In the genomic region with DNA sequence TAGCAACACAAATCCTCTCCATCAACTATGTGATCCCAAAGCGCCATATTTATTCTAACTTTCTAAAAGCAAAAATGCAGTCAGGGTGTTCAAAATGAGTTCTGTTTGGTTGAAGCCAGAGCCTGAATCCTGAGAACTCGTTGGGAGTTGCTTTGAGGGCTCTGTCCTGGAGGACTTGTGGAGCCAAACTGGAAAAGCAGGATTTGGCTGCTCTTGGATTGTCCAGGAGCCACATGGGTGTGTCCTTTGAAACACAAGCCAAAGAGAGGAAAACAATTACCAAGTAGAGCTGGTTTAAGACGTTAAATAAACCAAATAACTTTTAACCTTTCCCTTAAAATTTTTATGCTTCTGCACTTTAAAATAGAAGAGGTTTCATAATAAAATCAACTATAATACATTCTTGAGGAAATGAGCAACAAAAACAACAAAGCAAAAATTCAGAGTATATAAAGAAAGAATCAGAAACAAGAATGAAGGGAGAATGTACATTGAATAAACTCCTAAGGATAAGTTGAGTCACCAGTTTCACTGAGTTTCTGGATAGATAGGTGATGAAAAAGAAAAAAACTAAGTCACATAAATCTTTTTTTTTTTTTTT, we compare ENCODE assay signal across 14 cellular contexts. TPM values are rescaled to one million over a fixed set of nuclear protein-coding genes. Genes with fewer than 3 reads are reported as not detected.
A peak's percentile ranks its signal among the peaks of the same experiment; 100 is the strongest.
DNase-seq lines count a peak whose midpoint lies in the region; ATAC-seq and TF ChIP-seq lines count a peak whose summit lies in the region.
"Had no signal": no experiment of that assay in that cellular context is flagged by ENCODE, and none has a peak within 500 bp of the region (broad histone marks: within the 10 kb centered on the region; RNA-seq: fewer than 3 reads in every experiment).

No MANE protein-coding gene starts in this region.

- intact Hi-C loops in IMR-90 (cut with micrococcal nuclease), result no loop called here
- intact Hi-C loops in thyroid gland (cut with DNase I), result no loop called here

- H3K4me3 ChIP-seq in IMR-90 (ENCODE audit: insufficient read depth, low read depth, low read length), result no peak overlapping the region
- H3K4me3 ChIP-seq in adipocyte (ENCODE audit: low read length), result no peak overlapping the region
- H3K4me3 ChIP-seq in thyroid gland (replicated peaks in 1 of 3), result no peak overlapping the region
- H3K4me3 ChIP-seq: psoas muscle had no signal

- in situ Hi-C loops in IMR-90 (cut with MboI; ENCODE audit: low sequenced_read_pairs) (no loop called here), KBM-7 (cut with MboI; ENCODE audit: low pct_unique_long_range_greater_than_20kb, low sequenced_read_pairs) (no loop called here)

- no peak overlapping the region for H2AK9ac ChIP-seq in IMR-90 (replicated peaks; ENCODE audit: low read depth, low read length, poor library complexity)

- H4K8ac ChIP-seq in IMR-90 (ENCODE audit: low read depth in 2 of 2, low read length in 2 of 2), result 0 out of 4 replicates have a peak overlapping the region, but pooled peaks of 1 of the 2 experiments have one; percentile 16

- no peak overlapping the region for H2BK120ac ChIP-seq in IMR-90 (ENCODE audit: low read depth, low read length)

- H3K27ac ChIP-seq in IMR-90 (ENCODE audit: insufficient read depth, low read length) (no peak overlapping the region), thyroid gland (peak overlapping the region in 1 of 3 donors; percentile 5)
- H3K27ac ChIP-seq: psoas muscle had no signal

- no peak overlapping the region for H3K9ac ChIP-seq in IMR-90 (ENCODE audit: low read depth, low read length)
- H3K9ac ChIP-seq in adipocyte (ENCODE audit: low read length), result no peak overlapping the region

- no peak overlapping the region for H3K4me2 ChIP-seq in IMR-90 (ENCODE audit: low read depth, low read length)

- no TSS peak for BruUV-seq in IMR-90 (replicated peaks; lab: Mats Ljungman, UMichigan)

- H3K9me1 ChIP-seq in IMR-90 (ENCODE audit: insufficient read depth, low read length), result no peaks in the 10 kb centered on the region

- H3K36me3 ChIP-seq in IMR-90 (ENCODE audit: control insufficient read depth, insufficient read depth, low read length) (no peaks in the 10 kb centered on the region), adipocyte (ENCODE audit: control insufficient read depth, insufficient read depth, low read length, severe bottlenecking) (no peaks in the 10 kb centered on the region), thyroid gland (no peaks in the 10 kb centered on the region)

- H3K79me1 ChIP-seq in IMR-90 (ENCODE audit: low read depth in 1 of 2, low read length in 2 of 2), result no peaks in the 10 kb centered on the region

- no peak overlapping the region for H3K56ac ChIP-seq in IMR-90 (ENCODE audit: extremely low read depth, insufficient read depth, low read length)

- no CpG with 5 or more reads among the region's 3 CpGs for WGBS in IMR-90 (ENCODE audit: extremely low coverage in 2 of 2, insufficient read length in 1 of 2), 2 experiments
- WGBS in thyroid gland, 2 donors, result 32 to 44% methylated on average over 3 of the region's 3 CpGs

- TF ChIP-seq POLR2A in IMR-90 (IDR thresholded peaks at IDR 0.05; ENCODE audit: low read depth, low read length) (no peak), thyroid gland (IDR thresholded peaks at IDR 0.05) (no peak)

- no peak overlapping the region for H3K14ac ChIP-seq in IMR-90 (replicated peaks; ENCODE audit: low read depth, low read length)

- no peak overlapping the region for H3K4ac ChIP-seq in IMR-90 (ENCODE audit: low read depth, low read length)

- ATAC-seq in IMR-90 (ENCODE audit: low read depth) (no peak), HG02981 (IDR thresholded peaks at IDR 0.05; ENCODE audit: unreplicated experiment) (no peak)
- ATAC-seq: psoas muscle; stimulated activated naive CD8-positive, alpha-beta T cell treated with anti-CD3 and anti-CD28 coated beads, Interleukin-15, amount 100 ng/mL, for 72 hours; T-cell had no signal

- no peak overlapping the region for H2BK5ac ChIP-seq in IMR-90 (ENCODE audit: low read depth, low read length, poor library complexity, severe bottlenecking)

- H4K5ac ChIP-seq in IMR-90 (ENCODE audit: low read depth, low read length), result no peak overlapping the region

- DNase-seq in IMR-90, result peak; percentile 1
- peak; percentile 37 for DNase-seq in adipocyte (ENCODE audit: low read depth)
- DNase-seq in iPS-NIHi11 (ENCODE audit: low spot score), result peak; percentile 35
- DNase-seq in thyroid gland, result peak; percentile 35 to 61
- DNase-seq in SHP77 treated with DMSO at 0.1 percent for 48 hours (lab: John Stamatoyannopoulos, UW), result no peak
- DNase-seq in KBM-7, result no peak
- DNase-seq: activated CD4-positive, alpha-beta T cell treated with anti-CD3 and anti-CD28 coated beads, Interleukin-2, amount 10 ng/mL, durations not matched to agents 7 days and 5 days; NCI-H1092 treated with DMSO at 0.1 percent for 48 hours; NK-92 treated with Interleukin-12 subunit alpha and Interleukin-12 subunit beta, amount 100 ng/mL, for 24 hours; psoas muscle; stimulated activated CD4-positive, alpha-beta T cell treated with anti-CD3 and anti-CD28 coated beads, Interleukin-4, amount 100 ng/mL, for 4 hours; stimulated activated naive CD8-positive, alpha-beta T cell treated with anti-CD3 and anti-CD28 coated beads, Interleukin-15, amount 100 ng/mL, for 72 hours; T-cell had no signal

- H3K9me3 ChIP-seq in IMR-90 (ENCODE audit: control insufficient read depth, insufficient read depth, low read length) (no peaks in the 10 kb centered on the region), adipocyte (ENCODE audit: control insufficient read depth, low read length) (no peaks in the 10 kb centered on the region), thyroid gland (no peaks in the 10 kb centered on the region)
- H3K9me3 ChIP-seq: psoas muscle had no signal

- H3K27me3 ChIP-seq in IMR-90 (ENCODE audit: control insufficient read depth, insufficient read depth, low read length) (no peaks in the 10 kb centered on the region), adipocyte (replicated peaks; ENCODE audit: control insufficient read depth, insufficient read depth, low read length) (peaks cover 17% of the 10 kb centered on the region), thyroid gland (no peaks in the 10 kb centered on the region)

- dilution Hi-C loops in IMR-90 (cut with HindIII; ENCODE audit: low sequenced_read_pairs, unreplicated experiment), result no loop called here

- H4K20me1 ChIP-seq in IMR-90 (ENCODE audit: insufficient read depth, low read length), result no peaks in the 10 kb centered on the region

- H3K4me1 ChIP-seq in IMR-90 (ENCODE audit: control insufficient read depth, insufficient read depth, low read length) (0 out of 2 replicates have a peak, but pooled peaks cover 2% of the 10 kb centered on the region), adipocyte (ENCODE audit: control insufficient read depth, insufficient read depth, low read length) (no peaks in the 10 kb centered on the region), thyroid gland (peaks cover 0 to 7% of the 10 kb centered on the region in 2 donors)
- H3K4me1 ChIP-seq: psoas muscle had no signal

- H3K23ac ChIP-seq in IMR-90 (ENCODE audit: low read depth, low read length), result peak overlapping the region; percentile 72; the same call in 1 of the 2 replicates

- H3K18ac ChIP-seq in IMR-90 (ENCODE audit: low read depth, low read length), result no peak overlapping the region

- no peak overlapping the region for H2AK5ac ChIP-seq in IMR-90 (ENCODE audit: low read depth, low read length)

- POLR2A ChIA-PET in IMR-90 (lab: Charles Lee; ENCODE audit: unreplicated experiment), result no interaction called here

- H2AFZ ChIP-seq in IMR-90 (replicated peaks; ENCODE audit: low read length, poor library complexity), result peak overlapping the region; percentile 49

- CTCF ChIA-PET in IMR-90 (lab: Yijun Ruan, JAX), result no interaction called here

- no peak for TF ChIP-seq RAD21 in IMR-90 (IDR thresholded peaks at IDR 0.05; ENCODE audit: low read length)

- H2BK15ac ChIP-seq in IMR-90 (ENCODE audit: low read depth, low read length), result no peak overlapping the region

- no peak overlapping the region for H2BK20ac ChIP-seq in IMR-90 (ENCODE audit: low read depth, low read length)

- H4K91ac ChIP-seq in IMR-90 (ENCODE audit: insufficient read depth, low read depth, low read length), result no peak overlapping the region

- TF ChIP-seq CTCF in IMR-90 (conservative IDR thresholded peaks at IDR 0.05; ENCODE audit: low read depth, low read length) (no peak), thyroid gland (IDR thresholded peaks at IDR 0.05) (no peak)

TF ChIP-seq in IMR-90, 13 proteins besides CTCF, POLR2A, EP300 and RAD21:
- TF ChIP-seq NFE2L2 (IDR thresholded peaks at IDR 0.05; ENCODE audit: low read depth, low read length) (no peak), RCOR1 (IDR thresholded peaks at IDR 0.05; ENCODE audit: insufficient replicate concordance, low read length) (no peak)

RNA-seq across cellular contexts. Expression of gene C5orf46, which starts 13.5 kb away (rescaled TPM):
- not detected in 2 replicates for total RNA-seq in IMR-90 (2012; rRNA removed)
- 0.98 and 1.3 TPM in 2 replicates for polyA plus RNA-seq in IMR-90 (2012; rRNA removed)
- polyA plus RNA-seq in IMR-90 (2012; cell fraction: cytosol; rRNA removed), result 0.40 TPM in 1 of 2 replicates, not detected in the other
- 0.56 TPM in 1 of 2 replicates, not detected in the other for polyA plus RNA-seq in IMR-90 (2012; cell fraction: nucleus; rRNA removed; ENCODE audit: low replicate concordance)
- not detected for total RNA-seq in thyroid gland
- total RNA-seq: activated CD4-positive, alpha-beta T cell treated with anti-CD3 and anti-CD28 coated beads, Interleukin-2, amount 10 ng/mL, durations not matched to agents 7 days and 5 days; psoas muscle; T-cell had no signal
- polyA plus RNA-seq: psoas muscle had no signal

RNA-seq across cellular contexts. Expression of gene SCGB3A2, which starts 14.3 kb away (rescaled TPM):
- not detected in 2 replicates for total RNA-seq in IMR-90 (2012; rRNA removed)
- not detected in 2 replicates for polyA plus RNA-seq in IMR-90 (2012; rRNA removed)
- polyA plus RNA-seq in IMR-90 (2012; cell fraction: cytosol; rRNA removed), result not detected in 2 replicates
- not detected in 2 replicates for polyA plus RNA-seq in IMR-90 (2012; cell fraction: nucleus; rRNA removed; ENCODE audit: low replicate concordance)
- not detected for total RNA-seq in thyroid gland
- total RNA-seq: activated CD4-positive, alpha-beta T cell treated with anti-CD3 and anti-CD28 coated beads, Interleukin-2, amount 10 ng/mL, durations not matched to agents 7 days and 5 days; psoas muscle had no signal

Comparison
In these comparisons a context has a peak if more than half of its experiments do, and no peak if none do; other contexts are left out.
1. DNase-seq: peak in IMR-90 (single experiment), adipocyte (single experiment), iPS-NIHi11 (single experiment) and thyroid gland (2 of 2); none in SHP77 treated with DMSO at 0.1 percent for 48 hours (single experiment) and KBM-7 (single experiment).